Comparison of ENCODE assay signal across 12 cellular contexts in genomic region chr1:52707927-52708655, GRCh38. TPM values are rescaled to one million over a fixed set of nuclear protein-coding genes. Genes with fewer than 3 reads are reported as not detected.
DNase-seq lines count a peak whose midpoint lies in the region; ATAC-seq and TF ChIP-seq lines count a peak whose summit lies in the region.
"Had no signal": no experiment of that assay in that cellular context is flagged by ENCODE, and none has a peak within 500 bp of the region (broad histone marks: within the 10 kb centered on the region; RNA-seq: fewer than 3 reads in every experiment).

No MANE protein-coding gene starts in this region.

- H3K27ac Mint-ChIP-seq in stimulated activated naive B cell treated with anti-CD40 and anti-IgM and Interleukin-4, amounts not matched to agents 10 μg/mL and 1 μg/mL and 100 μg/mL, for 72 hours: no peak overlapping the region

- H3K36me3 Mint-ChIP-seq in stimulated activated naive B cell treated with anti-CD40 and anti-IgM and Interleukin-4, amounts not matched to agents 10 μg/mL and 1 μg/mL and 100 μg/mL, for 72 hours: no peaks in the 10 kb centered on the region

- intact Hi-C loops in transverse colon (cut with DNase I; ENCODE audit: low total_unique reads): no loop called here

- no peak for TF ChIP-seq CTCF in transverse colon (IDR thresholded peaks at IDR 0.05)

- WGBS in transverse colon (ENCODE audit: low coverage in 1 of 2), 2 donors: 57 to 82% methylated on average over 2 to 5 of the region's 5 CpGs

- H3K27me3 ChIP-seq in transverse colon: no peaks in the 10 kb centered on the region
- H3K27me3 ChIP-seq: dorsolateral prefrontal cortex had no signal

- no peaks in the 10 kb centered on the region for H3K36me3 ChIP-seq in transverse colon

- no peak overlapping the region for H3K4me3 Mint-ChIP-seq in stimulated activated naive B cell treated with anti-CD40 and anti-IgM and Interleukin-4, amounts not matched to agents 10 μg/mL and 1 μg/mL and 100 μg/mL, for 72 hours

- H3K4me1 ChIP-seq in transverse colon: peaks cover 9 to 43% (median 27%) of the 10 kb centered on the region in 4 donors

- H3K9me3 ChIP-seq in transverse colon: no peaks in the 10 kb centered on the region

- H3K9me3 Mint-ChIP-seq in stimulated activated naive B cell treated with anti-CD40 and anti-IgM and Interleukin-4, amounts not matched to agents 10 μg/mL and 1 μg/mL and 100 μg/mL, for 72 hours: peaks cover 0 to 2% of the 10 kb centered on the region in 2 donors

- ATAC-seq in SK-N-SH treated with all-trans-retinoic acid at 6 μM for 48 hours (peak; percentile 90), HG02840 (IDR thresholded peaks at IDR 0.05; ENCODE audit: low FRiP score, unreplicated experiment) (no peak)
- no peak for ATAC-seq in stimulated activated naive B cell treated with anti-CD40 and anti-IgM and Interleukin-4, amounts not matched to agents 10 μg/mL and 1 μg/mL and 100 μg/mL, for 72 hours (replicated peaks)

- TF ChIP-seq POLR2A in transverse colon (IDR thresholded peaks at IDR 0.05): no peak

- H3K27ac ChIP-seq in transverse colon: peak overlapping the region; percentile 64 to 81 (median 74)
- H3K27ac ChIP-seq: skin epidermis had no signal

- H3K27me3 Mint-ChIP-seq in stimulated activated naive B cell treated with anti-CD40 and anti-IgM and Interleukin-4, amounts not matched to agents 10 μg/mL and 1 μg/mL and 100 μg/mL, for 72 hours: peaks cover 10 to 18% of the 10 kb centered on the region in 2 donors

- H3K4me3 ChIP-seq in transverse colon: no peak overlapping the region
- H3K4me3 ChIP-seq: dorsolateral prefrontal cortex, skin epidermis had no signal

- in situ Hi-C loops in transverse colon (cut with MboI; ENCODE audit: low pct_ligation_motif_present in 1 of 4, low pct_unique_long_range_greater_than_20kb in 1 of 4, low sequenced_read_pairs in 3 of 4): loop anchor here in 2 of 4 donors (10.0 to 25.0 kb wide), 2 partner anchors 477 to 479 kb away; partner anchors contain the start of gene CPT2 (in 1 of the 2)

- TF ChIP-seq EP300 in transverse colon (IDR thresholded peaks at IDR 0.05; ENCODE audit: low read depth): no peak

- DNase-seq in SKM-1 treated with dmso at 0.1 percent for 144 hours (lab: John Stamatoyannopoulos, UW; ENCODE audit: unreplicated experiment) (peak; percentile 49), SKM-1 (lab: John Stamatoyannopoulos, UW; ENCODE audit: unreplicated experiment) (no peak), hepatic stellate cell (ENCODE audit: low spot score) (peak; percentile 68), transverse colon (no peak), HUDEP-2 (lab: John Stamatoyannopoulos, UW; ENCODE audit: unreplicated experiment in 76 of 76) (no peak)
- DNase-seq in stimulated activated naive B cell treated with anti-CD40 and anti-IgM and Interleukin-4, amounts not matched to agents 10 μg/mL and 1 μg/mL and 100 μg/mL, for 72 hours: no peak
- DNase-seq: 8988T, dorsolateral prefrontal cortex, NCI-H2029 treated with DMSO at 0.1 percent for 48 hours had no signal

- peaks cover 6 to 8% of the 10 kb centered on the region in 2 donors for H3K4me1 Mint-ChIP-seq in stimulated activated naive B cell treated with anti-CD40 and anti-IgM and Interleukin-4, amounts not matched to agents 10 μg/mL and 1 μg/mL and 100 μg/mL, for 72 hours

TF ChIP-seq in SK-N-SH treated with all-trans-retinoic acid at 6 μM for 48 hours, 23 proteins besides CTCF, POLR2A, EP300 and RAD21:
- TF ChIP-seq GLIS3 (CRISPR knock-in tag; IDR thresholded peaks at IDR 0.05) (no peak), ZFP30 (CRISPR knock-in tag; IDR thresholded peaks at IDR 0.05) (no peak), TOX (CRISPR knock-in tag; IDR thresholded peaks at IDR 0.05; ENCODE audit: borderline replicate concordance) (no peak), ARNTL (CRISPR knock-in tag; IDR thresholded peaks at IDR 0.05; ENCODE audit: borderline replicate concordance, low read depth) (no peak), CSRNP3 (CRISPR knock-in tag; IDR thresholded peaks at IDR 0.05) (no peak), RARB (CRISPR knock-in tag; IDR thresholded peaks at IDR 0.05) (no peak), PATZ1 (CRISPR knock-in tag; IDR thresholded peaks at IDR 0.05; ENCODE audit: borderline replicate concordance) (no peak), ZC3H10 (CRISPR knock-in tag; IDR thresholded peaks at IDR 0.05) (no peak), ESRRG (CRISPR knock-in tag; IDR thresholded peaks at IDR 0.05) (no peak)
- TF ChIP-seq, protein P1, sequence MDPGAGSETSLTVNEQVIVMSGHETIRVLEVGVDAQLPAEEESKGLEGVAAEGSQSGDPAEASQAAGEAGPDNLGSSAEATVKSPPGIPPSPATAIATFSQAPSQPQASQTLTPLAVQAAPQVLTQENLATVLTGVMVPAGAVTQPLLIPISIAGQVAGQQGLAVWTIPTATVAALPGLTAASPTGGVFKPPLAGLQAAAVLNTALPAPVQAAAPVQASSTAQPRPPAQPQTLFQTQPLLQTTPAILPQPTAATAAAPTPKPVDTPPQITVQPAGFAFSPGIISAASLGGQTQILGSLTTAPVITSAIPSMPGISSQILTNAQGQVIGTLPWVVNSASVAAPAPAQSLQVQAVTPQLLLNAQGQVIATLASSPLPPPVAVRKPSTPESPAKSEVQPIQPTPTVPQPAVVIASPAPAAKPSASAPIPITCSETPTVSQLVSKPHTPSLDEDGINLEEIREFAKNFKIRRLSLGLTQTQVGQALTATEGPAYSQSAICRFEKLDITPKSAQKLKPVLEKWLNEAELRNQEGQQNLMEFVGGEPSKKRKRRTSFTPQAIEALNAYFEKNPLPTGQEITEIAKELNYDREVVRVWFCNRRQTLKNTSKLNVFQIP (CRISPR knock-in tag; IDR thresholded peaks at IDR 0.05; ENCODE audit: borderline replicate concordance, low read depth): no peak

RNA-seq across cellular contexts. Expression of gene COA7, which starts 9.9 kb away (rescaled TPM):
- 10 to 100 TPM in 2 of 4 donors, 1 to 10 TPM in 2; 2.2 to 12.7 (median 9.1) TPM for total RNA-seq in transverse colon

RNA-seq across cellular contexts. Expression of gene ZYG11B, which starts 18.2 kb away (rescaled TPM):
- total RNA-seq in transverse colon: 10 to 100 TPM; 16.9 to 75.9 (median 45.2) TPM

Comparison
In these comparisons a context has a peak if more than half of its experiments do, and no peak if none do; other contexts are left out.
1. DNase-seq: peak in SKM-1 treated with dmso at 0.1 percent for 144 hours (single experiment) and hepatic stellate cell (single experiment); none in SKM-1 (single experiment), transverse colon (single experiment), HUDEP-2 (0 of 76) and stimulated activated naive B cell treated with anti-CD40 and anti-IgM and Interleukin-4, amounts not matched to agents 10 μg/mL and 1 μg/mL and 100 μg/mL, for 72 hours (single experiment).